1 cellular context compared by ENCODE assay signal in the genomic region with DNA sequence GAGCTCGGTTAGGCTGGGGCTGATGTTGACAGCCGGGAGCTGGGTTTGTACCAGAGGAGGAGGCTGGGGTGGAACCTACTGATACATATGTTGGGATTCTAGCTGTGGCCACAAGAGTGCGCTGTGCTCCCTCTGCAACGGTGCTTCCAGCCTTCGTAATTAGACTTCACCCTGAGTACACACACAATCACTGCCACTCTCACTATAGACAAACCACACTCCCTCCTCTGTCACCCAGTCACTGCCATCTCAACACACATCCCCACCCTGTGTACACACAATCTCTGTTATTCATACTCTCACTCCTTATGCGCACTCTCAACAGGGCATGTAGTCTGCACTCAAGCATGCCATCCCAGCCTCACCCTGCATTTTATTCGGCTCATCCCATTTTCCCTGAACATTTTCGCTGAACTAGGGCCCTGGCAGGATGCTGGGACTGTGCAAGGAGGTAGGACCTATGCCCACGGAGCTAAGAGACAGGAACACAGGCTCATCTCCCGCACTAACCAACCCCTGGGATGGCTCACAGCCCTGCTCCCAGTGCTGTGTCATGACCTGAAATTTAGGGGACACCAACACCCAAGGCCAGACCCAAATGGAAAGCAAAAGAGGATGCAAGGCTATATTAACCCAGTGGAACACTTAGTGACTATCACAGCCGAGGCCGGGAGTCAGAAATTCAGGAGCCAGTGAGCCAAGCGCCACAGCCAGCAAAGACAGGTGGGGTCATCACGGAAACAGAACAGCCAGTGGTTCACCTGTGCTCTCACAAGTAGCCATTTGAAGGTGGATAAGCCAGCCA.
TF ChIP-seq lines count a peak whose summit lies in the region.

No MANE protein-coding gene starts in this region.

TF ChIP-seq in A549, 52 proteins besides CTCF, POLR2A, EP300 and RAD21:
- TF ChIP-seq SMC3 (IDR thresholded peaks at IDR 0.05) (peak; percentile 54), NFE2L2 (conservative IDR thresholded peaks at IDR 0.05; ENCODE audit: low read length) (no peak), RCOR1 (IDR thresholded peaks at IDR 0.05; ENCODE audit: low read depth, low read length) (no peak), RNF2 (IDR thresholded peaks at IDR 0.05; ENCODE audit: borderline replicate concordance, low read depth) (no peak), HOXA7 (CRISPR knock-in tag; IDR thresholded peaks at IDR 0.05) (no peak), ZNF302 (CRISPR knock-in tag; IDR thresholded peaks at IDR 0.05) (no peak), FOXS1 (CRISPR knock-in tag; IDR thresholded peaks at IDR 0.05) (no peak), JUNB (IDR thresholded peaks at IDR 0.05) (no peak)
- TF ChIP-seq, protein P1, sequence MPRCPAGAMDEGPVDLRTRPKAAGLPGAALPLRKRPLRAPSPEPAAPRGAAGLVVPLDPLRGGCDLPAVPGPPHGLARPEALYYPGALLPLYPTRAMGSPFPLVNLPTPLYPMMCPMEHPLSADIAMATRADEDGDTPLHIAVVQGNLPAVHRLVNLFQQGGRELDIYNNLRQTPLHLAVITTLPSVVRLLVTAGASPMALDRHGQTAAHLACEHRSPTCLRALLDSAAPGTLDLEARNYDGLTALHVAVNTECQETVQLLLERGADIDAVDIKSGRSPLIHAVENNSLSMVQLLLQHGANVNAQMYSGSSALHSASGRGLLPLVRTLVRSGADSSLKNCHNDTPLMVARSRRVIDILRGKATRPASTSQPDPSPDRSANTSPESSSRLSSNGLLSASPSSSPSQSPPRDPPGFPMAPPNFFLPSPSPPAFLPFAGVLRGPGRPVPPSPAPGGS (IDR thresholded peaks at IDR 0.05), result no peak
TF ChIP-seq in A549: peak in this region for 1.
